ENCODE assay signal across 1 cellular context in the genomic region with DNA sequence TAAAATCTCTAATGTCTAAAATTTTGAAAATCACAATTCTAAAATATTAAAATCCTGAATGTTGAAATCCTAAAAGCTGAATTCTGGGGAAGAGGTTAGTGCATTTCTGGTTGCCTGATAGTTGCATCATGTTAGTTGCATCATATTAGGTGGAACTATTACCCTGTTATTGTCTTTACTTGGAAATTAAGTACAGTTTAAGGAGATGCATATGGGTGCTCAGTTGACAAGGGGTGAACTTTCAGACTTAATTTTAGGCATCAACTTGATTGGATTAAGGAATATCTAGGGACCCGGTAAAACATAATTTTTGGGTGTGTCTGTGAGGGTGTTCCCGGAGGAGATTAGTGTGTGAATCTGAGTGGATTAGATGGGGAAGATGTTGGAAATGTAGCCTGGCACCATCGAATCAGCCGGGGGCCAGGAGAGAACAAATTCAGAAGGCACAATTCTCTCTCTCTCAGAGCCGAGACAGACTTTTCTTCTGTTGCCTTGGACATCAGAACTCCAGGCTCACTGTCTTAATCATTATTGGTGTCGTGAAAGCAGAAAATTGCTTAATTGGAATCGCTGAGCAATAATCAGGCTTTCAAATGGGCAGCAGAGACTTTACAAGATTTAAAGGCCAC.
TF ChIP-seq lines count a peak whose summit lies in the region.

No MANE protein-coding gene starts in this region.

TF ChIP-seq in K562, 482 proteins besides CTCF, POLR2A, EP300 and RAD21 (continued from another document and continues in another):
- TF ChIP-seq BRCA1 (IDR thresholded peaks at IDR 0.05) (no peak), BRCA1 (CRISPR knock-in tag; IDR thresholded peaks at IDR 0.05) (no peak), ILK (tag; IDR thresholded peaks at IDR 0.05; ENCODE audit: borderline replicate concordance, low read depth) (peak; percentile 37; the same call in 1 of the 2 replicates), ZNF584 (CRISPR knock-in tag; IDR thresholded peaks at IDR 0.05; ENCODE audit: low read depth) (peak; percentile 98), NFRKB (IDR thresholded peaks at IDR 0.05; ENCODE audit: low read depth) (no peak), E2F3 (CRISPR knock-in tag; IDR thresholded peaks at IDR 0.05) (peak; percentile 70; the same call in 1 of the 2 replicates), COPS2 (conservative IDR thresholded peaks at IDR 0.05) (no peak), SNRNP70 (optimal IDR thresholded peaks at IDR 0.05; ENCODE audit: low read depth, low read length) (no peak), LCOR (CRISPR knock-in tag; IDR thresholded peaks at IDR 0.05) (no peak), ZNF124 (CRISPR knock-in tag; IDR thresholded peaks at IDR 0.05) (no peak), ZFP36 (IDR thresholded peaks at IDR 0.05; ENCODE audit: low read depth, low read length, partially characterized antibody) (no peak), EZH2 (IDR thresholded peaks at IDR 0.05; ENCODE audit: borderline replicate concordance, low read depth, low read length) (no peak), DPF2 (IDR thresholded peaks at IDR 0.05) (no peak), SREBF1 (IDR thresholded peaks at IDR 0.05; ENCODE audit: borderline replicate concordance, low read depth, low read length) (no peak), ZNF324 (CRISPR knock-in tag; IDR thresholded peaks at IDR 0.05) (peak; percentile 58; the same call in 1 of the 2 replicates), FOSL1 (tag; conservative IDR thresholded peaks at IDR 0.05) (peak; percentile 56), NONO (IDR thresholded peaks at IDR 0.05; ENCODE audit: low read depth in 2 of 2, low read length in 1 of 2) (no peak), BDP1 (IDR thresholded peaks at IDR 0.05; ENCODE audit: insufficient read depth, insufficient read length) (no peak), GABPB2 (CRISPR knock-in tag; conservative IDR thresholded peaks at IDR 0.05) (no peak), PTTG1 (tag; IDR thresholded peaks at IDR 0.05; ENCODE audit: low read depth) (peak; percentile 89), HDGF (IDR thresholded peaks at IDR 0.05) (no peak), SIRT6 (IDR thresholded peaks at IDR 0.05; ENCODE audit: low read depth, low read length) (no peak), NR2C1 (IDR thresholded peaks at IDR 0.05) (no peak), NR2C1 (tag; IDR thresholded peaks at IDR 0.05) (peak; percentile 79), SREBF2 (CRISPR knock-in tag; IDR thresholded peaks at IDR 0.05) (no peak), KLF16 (IDR thresholded peaks at IDR 0.05) (no peak), JUNB (CRISPR knock-in tag; conservative IDR thresholded peaks at IDR 0.05) (no peak), ZKSCAN3 (CRISPR knock-in tag; IDR thresholded peaks at IDR 0.05) (peak; percentile 55), NR1H2 (CRISPR knock-in tag; IDR thresholded peaks at IDR 0.05) (no peak), HDAC2 (IDR thresholded peaks at IDR 0.05) (no peak), TCF3 (CRISPR knock-in tag; IDR thresholded peaks at IDR 0.05) (no peak), TAF9B (IDR thresholded peaks at IDR 0.05; ENCODE audit: partially characterized antibody) (no peak), PPARD (CRISPR knock-in tag; IDR thresholded peaks at IDR 0.05) (no peak), ZNF133 (CRISPR knock-in tag; IDR thresholded peaks at IDR 0.05) (0 out of 2 replicates have a peak, but pooled peaks have one; percentile 25), ZNF140 (CRISPR knock-in tag; IDR thresholded peaks at IDR 0.05) (no peak), SIN3A (IDR thresholded peaks at IDR 0.05; ENCODE audit: borderline replicate concordance in 2 of 2, control insufficient read depth in 1 of 2, low read depth in 2 of 2, low read length in 2 of 2) (no peak), BACH1 (tag; IDR thresholded peaks at IDR 0.05) (peak; percentile 93), ZNF12 (CRISPR knock-in tag; IDR thresholded peaks at IDR 0.05) (no peak), KDM4B (IDR thresholded peaks at IDR 0.05; ENCODE audit: borderline replicate concordance in 2 of 2, low read depth in 1 of 2) (no peak)
- TF ChIP-seq, protein P1, sequence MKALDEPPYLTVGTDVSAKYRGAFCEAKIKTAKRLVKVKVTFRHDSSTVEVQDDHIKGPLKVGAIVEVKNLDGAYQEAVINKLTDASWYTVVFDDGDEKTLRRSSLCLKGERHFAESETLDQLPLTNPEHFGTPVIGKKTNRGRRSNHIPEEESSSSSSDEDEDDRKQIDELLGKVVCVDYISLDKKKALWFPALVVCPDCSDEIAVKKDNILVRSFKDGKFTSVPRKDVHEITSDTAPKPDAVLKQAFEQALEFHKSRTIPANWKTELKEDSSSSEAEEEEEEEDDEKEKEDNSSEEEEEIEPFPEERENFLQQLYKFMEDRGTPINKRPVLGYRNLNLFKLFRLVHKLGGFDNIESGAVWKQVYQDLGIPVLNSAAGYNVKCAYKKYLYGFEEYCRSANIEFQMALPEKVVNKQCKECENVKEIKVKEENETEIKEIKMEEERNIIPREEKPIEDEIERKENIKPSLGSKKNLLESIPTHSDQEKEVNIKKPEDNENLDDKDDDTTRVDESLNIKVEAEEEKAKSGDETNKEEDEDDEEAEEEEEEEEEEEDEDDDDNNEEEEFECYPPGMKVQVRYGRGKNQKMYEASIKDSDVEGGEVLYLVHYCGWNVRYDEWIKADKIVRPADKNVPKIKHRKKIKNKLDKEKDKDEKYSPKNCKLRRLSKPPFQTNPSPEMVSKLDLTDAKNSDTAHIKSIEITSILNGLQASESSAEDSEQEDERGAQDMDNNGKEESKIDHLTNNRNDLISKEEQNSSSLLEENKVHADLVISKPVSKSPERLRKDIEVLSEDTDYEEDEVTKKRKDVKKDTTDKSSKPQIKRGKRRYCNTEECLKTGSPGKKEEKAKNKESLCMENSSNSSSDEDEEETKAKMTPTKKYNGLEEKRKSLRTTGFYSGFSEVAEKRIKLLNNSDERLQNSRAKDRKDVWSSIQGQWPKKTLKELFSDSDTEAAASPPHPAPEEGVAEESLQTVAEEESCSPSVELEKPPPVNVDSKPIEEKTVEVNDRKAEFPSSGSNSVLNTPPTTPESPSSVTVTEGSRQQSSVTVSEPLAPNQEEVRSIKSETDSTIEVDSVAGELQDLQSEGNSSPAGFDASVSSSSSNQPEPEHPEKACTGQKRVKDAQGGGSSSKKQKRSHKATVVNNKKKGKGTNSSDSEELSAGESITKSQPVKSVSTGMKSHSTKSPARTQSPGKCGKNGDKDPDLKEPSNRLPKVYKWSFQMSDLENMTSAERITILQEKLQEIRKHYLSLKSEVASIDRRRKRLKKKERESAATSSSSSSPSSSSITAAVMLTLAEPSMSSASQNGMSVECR (CRISPR knock-in tag; IDR thresholded peaks at IDR 0.05) = no peak
- TF ChIP-seq, protein P2, sequence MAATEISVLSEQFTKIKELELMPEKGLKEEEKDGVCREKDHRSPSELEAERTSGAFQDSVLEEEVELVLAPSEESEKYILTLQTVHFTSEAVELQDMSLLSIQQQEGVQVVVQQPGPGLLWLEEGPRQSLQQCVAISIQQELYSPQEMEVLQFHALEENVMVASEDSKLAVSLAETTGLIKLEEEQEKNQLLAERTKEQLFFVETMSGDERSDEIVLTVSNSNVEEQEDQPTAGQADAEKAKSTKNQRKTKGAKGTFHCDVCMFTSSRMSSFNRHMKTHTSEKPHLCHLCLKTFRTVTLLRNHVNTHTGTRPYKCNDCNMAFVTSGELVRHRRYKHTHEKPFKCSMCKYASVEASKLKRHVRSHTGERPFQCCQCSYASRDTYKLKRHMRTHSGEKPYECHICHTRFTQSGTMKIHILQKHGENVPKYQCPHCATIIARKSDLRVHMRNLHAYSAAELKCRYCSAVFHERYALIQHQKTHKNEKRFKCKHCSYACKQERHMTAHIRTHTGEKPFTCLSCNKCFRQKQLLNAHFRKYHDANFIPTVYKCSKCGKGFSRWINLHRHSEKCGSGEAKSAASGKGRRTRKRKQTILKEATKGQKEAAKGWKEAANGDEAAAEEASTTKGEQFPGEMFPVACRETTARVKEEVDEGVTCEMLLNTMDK (IDR thresholded peaks at IDR 0.05; ENCODE audit: borderline replicate concordance, insufficient read depth, low read depth, low read length, poor library complexity, severe bottlenecking) = no peak
- TF ChIP-seq, protein P3, sequence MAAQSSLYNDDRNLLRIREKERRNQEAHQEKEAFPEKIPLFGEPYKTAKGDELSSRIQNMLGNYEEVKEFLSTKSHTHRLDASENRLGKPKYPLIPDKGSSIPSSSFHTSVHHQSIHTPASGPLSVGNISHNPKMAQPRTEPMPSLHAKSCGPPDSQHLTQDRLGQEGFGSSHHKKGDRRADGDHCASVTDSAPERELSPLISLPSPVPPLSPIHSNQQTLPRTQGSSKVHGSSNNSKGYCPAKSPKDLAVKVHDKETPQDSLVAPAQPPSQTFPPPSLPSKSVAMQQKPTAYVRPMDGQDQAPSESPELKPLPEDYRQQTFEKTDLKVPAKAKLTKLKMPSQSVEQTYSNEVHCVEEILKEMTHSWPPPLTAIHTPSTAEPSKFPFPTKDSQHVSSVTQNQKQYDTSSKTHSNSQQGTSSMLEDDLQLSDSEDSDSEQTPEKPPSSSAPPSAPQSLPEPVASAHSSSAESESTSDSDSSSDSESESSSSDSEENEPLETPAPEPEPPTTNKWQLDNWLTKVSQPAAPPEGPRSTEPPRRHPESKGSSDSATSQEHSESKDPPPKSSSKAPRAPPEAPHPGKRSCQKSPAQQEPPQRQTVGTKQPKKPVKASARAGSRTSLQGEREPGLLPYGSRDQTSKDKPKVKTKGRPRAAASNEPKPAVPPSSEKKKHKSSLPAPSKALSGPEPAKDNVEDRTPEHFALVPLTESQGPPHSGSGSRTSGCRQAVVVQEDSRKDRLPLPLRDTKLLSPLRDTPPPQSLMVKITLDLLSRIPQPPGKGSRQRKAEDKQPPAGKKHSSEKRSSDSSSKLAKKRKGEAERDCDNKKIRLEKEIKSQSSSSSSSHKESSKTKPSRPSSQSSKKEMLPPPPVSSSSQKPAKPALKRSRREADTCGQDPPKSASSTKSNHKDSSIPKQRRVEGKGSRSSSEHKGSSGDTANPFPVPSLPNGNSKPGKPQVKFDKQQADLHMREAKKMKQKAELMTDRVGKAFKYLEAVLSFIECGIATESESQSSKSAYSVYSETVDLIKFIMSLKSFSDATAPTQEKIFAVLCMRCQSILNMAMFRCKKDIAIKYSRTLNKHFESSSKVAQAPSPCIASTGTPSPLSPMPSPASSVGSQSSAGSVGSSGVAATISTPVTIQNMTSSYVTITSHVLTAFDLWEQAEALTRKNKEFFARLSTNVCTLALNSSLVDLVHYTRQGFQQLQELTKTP (IDR thresholded peaks at IDR 0.05; ENCODE audit: low read depth in 1 of 2, partially characterized antibody in 2 of 2) = peak in 1 of 2 experiments; percentile 46
- TF ChIP-seq, protein P4, sequence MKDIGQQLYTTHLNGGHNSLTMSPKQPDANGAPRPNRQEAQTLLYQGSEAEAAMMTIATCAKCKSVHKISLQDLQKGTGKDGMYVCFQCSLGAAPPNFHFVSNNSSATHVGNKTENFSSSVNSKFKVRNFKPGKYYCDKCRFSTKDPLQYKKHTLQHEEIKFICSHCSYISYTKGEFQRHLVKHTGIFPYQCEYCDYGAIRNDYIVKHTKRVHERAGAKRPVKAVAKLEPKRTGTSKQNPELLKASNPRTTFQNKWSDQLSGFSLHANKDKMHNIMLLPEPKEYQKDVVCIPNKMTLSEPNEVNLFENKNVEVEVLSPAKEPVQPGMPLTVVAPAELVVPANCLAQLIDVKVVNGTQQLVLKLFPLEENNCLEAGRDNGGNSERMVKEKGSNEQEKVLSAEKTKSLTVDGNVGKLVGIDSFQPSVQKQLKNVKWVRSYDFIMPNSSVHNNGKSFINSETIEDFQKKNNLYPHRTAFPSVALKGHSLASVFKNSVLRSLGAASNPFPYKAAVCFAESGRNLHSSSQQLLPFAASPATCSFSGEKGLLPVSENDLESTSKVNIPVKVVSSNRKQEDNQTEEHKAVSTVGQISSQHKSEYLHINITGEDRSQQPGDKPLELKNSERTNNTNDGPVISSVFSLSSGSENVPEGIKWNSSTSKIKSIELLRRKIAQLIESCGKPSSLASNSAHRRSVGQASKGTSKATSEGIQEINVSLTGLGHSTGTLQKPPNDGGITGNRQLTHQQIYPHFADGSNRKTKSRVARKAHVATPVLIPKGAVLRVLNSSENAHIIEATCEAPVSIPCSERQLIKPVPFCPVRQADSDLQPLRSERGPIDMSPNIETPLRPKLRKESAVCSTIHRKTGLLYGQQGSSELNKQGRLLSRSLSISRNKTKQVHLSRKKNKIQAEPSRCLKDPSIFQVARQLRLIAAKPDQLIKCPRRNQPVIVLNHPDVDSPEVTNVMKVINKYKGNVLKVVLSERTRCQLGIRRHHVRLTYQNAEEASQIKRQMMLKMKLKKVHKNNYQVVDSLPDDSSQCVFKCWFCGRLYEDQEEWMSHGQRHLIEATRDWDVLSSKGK (CRISPR knock-in tag; IDR thresholded peaks at IDR 0.05) = 0 out of 2 replicates have a peak, but pooled peaks have one; percentile 19
- TF ChIP-seq, protein P5, sequence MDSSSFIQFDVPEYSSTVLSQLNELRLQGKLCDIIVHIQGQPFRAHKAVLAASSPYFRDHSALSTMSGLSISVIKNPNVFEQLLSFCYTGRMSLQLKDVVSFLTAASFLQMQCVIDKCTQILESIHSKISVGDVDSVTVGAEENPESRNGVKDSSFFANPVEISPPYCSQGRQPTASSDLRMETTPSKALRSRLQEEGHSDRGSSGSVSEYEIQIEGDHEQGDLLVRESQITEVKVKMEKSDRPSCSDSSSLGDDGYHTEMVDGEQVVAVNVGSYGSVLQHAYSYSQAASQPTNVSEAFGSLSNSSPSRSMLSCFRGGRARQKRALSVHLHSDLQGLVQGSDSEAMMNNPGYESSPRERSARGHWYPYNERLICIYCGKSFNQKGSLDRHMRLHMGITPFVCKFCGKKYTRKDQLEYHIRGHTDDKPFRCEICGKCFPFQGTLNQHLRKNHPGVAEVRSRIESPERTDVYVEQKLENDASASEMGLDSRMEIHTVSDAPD (CRISPR knock-in tag; IDR thresholded peaks at IDR 0.05) = no peak
- TF ChIP-seq, protein P6, sequence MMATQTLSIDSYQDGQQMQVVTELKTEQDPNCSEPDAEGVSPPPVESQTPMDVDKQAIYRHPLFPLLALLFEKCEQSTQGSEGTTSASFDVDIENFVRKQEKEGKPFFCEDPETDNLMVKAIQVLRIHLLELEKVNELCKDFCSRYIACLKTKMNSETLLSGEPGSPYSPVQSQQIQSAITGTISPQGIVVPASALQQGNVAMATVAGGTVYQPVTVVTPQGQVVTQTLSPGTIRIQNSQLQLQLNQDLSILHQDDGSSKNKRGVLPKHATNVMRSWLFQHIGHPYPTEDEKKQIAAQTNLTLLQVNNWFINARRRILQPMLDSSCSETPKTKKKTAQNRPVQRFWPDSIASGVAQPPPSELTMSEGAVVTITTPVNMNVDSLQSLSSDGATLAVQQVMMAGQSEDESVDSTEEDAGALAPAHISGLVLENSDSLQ (IDR thresholded peaks at IDR 0.05) = no peak
- TF ChIP-seq, protein P7, sequence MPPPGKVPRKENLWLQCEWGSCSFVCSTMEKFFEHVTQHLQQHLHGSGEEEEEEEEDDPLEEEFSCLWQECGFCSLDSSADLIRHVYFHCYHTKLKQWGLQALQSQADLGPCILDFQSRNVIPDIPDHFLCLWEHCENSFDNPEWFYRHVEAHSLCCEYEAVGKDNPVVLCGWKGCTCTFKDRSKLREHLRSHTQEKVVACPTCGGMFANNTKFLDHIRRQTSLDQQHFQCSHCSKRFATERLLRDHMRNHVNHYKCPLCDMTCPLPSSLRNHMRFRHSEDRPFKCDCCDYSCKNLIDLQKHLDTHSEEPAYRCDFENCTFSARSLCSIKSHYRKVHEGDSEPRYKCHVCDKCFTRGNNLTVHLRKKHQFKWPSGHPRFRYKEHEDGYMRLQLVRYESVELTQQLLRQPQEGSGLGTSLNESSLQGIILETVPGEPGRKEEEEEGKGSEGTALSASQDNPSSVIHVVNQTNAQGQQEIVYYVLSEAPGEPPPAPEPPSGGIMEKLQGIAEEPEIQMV (tag; conservative IDR thresholded peaks at IDR 0.05; ENCODE audit: low read depth) = no peak
